Comparison of ENCODE assay signal across 14 cellular contexts in genomic region chr1:112985123-112985522, GRCh38. TPM values are rescaled to one million over a fixed set of nuclear protein-coding genes. Genes with fewer than 3 reads are reported as not detected.
DNase-seq lines count a peak whose midpoint lies in the region; ATAC-seq, FAIRE-seq and TF ChIP-seq lines count a peak whose summit lies in the region.
"Had no signal": no experiment of that assay in that cellular context is flagged by ENCODE, and none has a peak within 500 bp of the region (broad histone marks: within the 10 kb centered on the region; RNA-seq: fewer than 3 reads in every experiment).

No MANE protein-coding gene starts in this region.

- H3K27me3 Mint-ChIP-seq in activated T-helper 17 cell treated with anti-CD3 and anti-CD28 coated beads, Interleukin-2, amount 50 U/mL, for 72 hours = no peaks in the 10 kb centered on the region
- H3K27me3 Mint-ChIP-seq: activated B cell treated with CpG ODN at 0.5 μM for 24 hours; activated naive CD8-positive, alpha-beta T cell treated with anti-CD3 and anti-CD28 coated beads, Interleukin-2, amount 10 ng/mL, durations not matched to agents 7 days and 5 days; central memory CD8-positive, alpha-beta T cell had no signal

- H3K9me3 Mint-ChIP-seq in activated T-helper 17 cell treated with anti-CD3 and anti-CD28 coated beads, Interleukin-2, amount 50 U/mL, for 72 hours = no peaks in the 10 kb centered on the region
- H3K9me3 Mint-ChIP-seq: activated B cell treated with CpG ODN at 0.5 μM for 24 hours; activated naive CD8-positive, alpha-beta T cell treated with anti-CD3 and anti-CD28 coated beads, Interleukin-2, amount 10 ng/mL, durations not matched to agents 7 days and 5 days; central memory CD8-positive, alpha-beta T cell; endodermal cell had no signal

- no peak overlapping the region for H3K4me3 Mint-ChIP-seq in activated T-helper 17 cell treated with anti-CD3 and anti-CD28 coated beads, Interleukin-2, amount 50 U/mL, for 72 hours
- H3K4me3 Mint-ChIP-seq: activated B cell treated with CpG ODN at 0.5 μM for 24 hours; activated naive CD8-positive, alpha-beta T cell treated with anti-CD3 and anti-CD28 coated beads, Interleukin-2, amount 10 ng/mL, durations not matched to agents 7 days and 5 days; central memory CD8-positive, alpha-beta T cell; endodermal cell had no signal

- no peak for TF ChIP-seq POLR2A in GM12892 (IDR thresholded peaks at IDR 0.05; ENCODE audit: low read depth, low read length)

- DNase-seq in NCI-H748 (lab: John Stamatoyannopoulos, UW; ENCODE audit: unreplicated experiment) (no peak), GM12892 (ENCODE audit: insufficient read length) (no peak), HCEC 1CT (no peak)
- DNase-seq: activated B cell treated with CpG ODN at 0.5 μM for 24 hours; activated naive CD8-positive, alpha-beta T cell treated with anti-CD3 and anti-CD28 coated beads, Interleukin-2, amount 10 ng/mL, durations not matched to agents 7 days and 5 days; endodermal cell; transverse colon had no signal

- H3K27ac Mint-ChIP-seq in activated T-helper 17 cell treated with anti-CD3 and anti-CD28 coated beads, Interleukin-2, amount 50 U/mL, for 72 hours = no peak overlapping the region
- H3K27ac Mint-ChIP-seq: activated B cell treated with CpG ODN at 0.5 μM for 24 hours; activated naive CD8-positive, alpha-beta T cell treated with anti-CD3 and anti-CD28 coated beads, Interleukin-2, amount 10 ng/mL, durations not matched to agents 7 days and 5 days; endodermal cell had no signal

- no peak for FAIRE-seq in GM12892 (lab: Jason Lieb, UNC)

- H3K4me1 Mint-ChIP-seq in activated T-helper 17 cell treated with anti-CD3 and anti-CD28 coated beads, Interleukin-2, amount 50 U/mL, for 72 hours = no peaks in the 10 kb centered on the region
- H3K4me1 Mint-ChIP-seq: activated naive CD8-positive, alpha-beta T cell treated with anti-CD3 and anti-CD28 coated beads, Interleukin-2, amount 10 ng/mL, durations not matched to agents 7 days and 5 days had no signal

- ATAC-seq in GM18861 (IDR thresholded peaks at IDR 0.05; ENCODE audit: unreplicated experiment) (peak; percentile 97), GM21381 (IDR thresholded peaks at IDR 0.05; ENCODE audit: unreplicated experiment) (peak; percentile 79), HG03108 (IDR thresholded peaks at IDR 0.05; ENCODE audit: unreplicated experiment) (peak; percentile 84), HG02884 (IDR thresholded peaks at IDR 0.05; ENCODE audit: unreplicated experiment) (no peak)
- ATAC-seq in activated T-helper 17 cell treated with anti-CD3 and anti-CD28 coated beads, Interleukin-2, amount 50 U/mL, for 72 hours (replicated peaks) = peak; percentile 55
- ATAC-seq: left lobe of liver had no signal

- H3K36me3 Mint-ChIP-seq in activated T-helper 17 cell treated with anti-CD3 and anti-CD28 coated beads, Interleukin-2, amount 50 U/mL, for 72 hours (ENCODE audit: low read depth) = no peaks in the 10 kb centered on the region

RNA-seq across cellular contexts. Expression of gene SLC16A1, which starts 29.1 kb away (rescaled TPM):
- total RNA-seq in activated T-helper 17 cell treated with anti-CD3 and anti-CD28 coated beads, Interleukin-2, amount 50 U/mL, for 72 hours = 10 to 100 TPM; 65.5 to 98.3 TPM
- 27.1 TPM for polyA plus RNA-seq in GM12892 (2012; ENCODE audit: missing spikeins)
